ENCODE assay signal across 2 cellular contexts in genomic region chr22:27283240-27283639, GRCh38.
A peak's percentile ranks its signal among the peaks of the same experiment; 100 is the strongest.
TF ChIP-seq lines count a peak whose summit lies in the region.

No MANE protein-coding gene starts in this region.

TF ChIP-seq in HEK293, 187 proteins besides CTCF, POLR2A, EP300 and RAD21:
- TF ChIP-seq SETDB1 (IDR thresholded peaks at IDR 0.05; ENCODE audit: insufficient read length, low read length) (peak; percentile 37), BCL6B (tag by site-specific recombination; IDR thresholded peaks at IDR 0.05) (no peak)

TF ChIP-seq in K562, 482 proteins besides CTCF, POLR2A, EP300 and RAD21:
- TF ChIP-seq ZNF589 (CRISPR knock-in tag; IDR thresholded peaks at IDR 0.05; ENCODE audit: low read depth) (no peak), ZNF12 (CRISPR knock-in tag; IDR thresholded peaks at IDR 0.05) (peak; percentile 82)
